In the genomic region with DNA sequence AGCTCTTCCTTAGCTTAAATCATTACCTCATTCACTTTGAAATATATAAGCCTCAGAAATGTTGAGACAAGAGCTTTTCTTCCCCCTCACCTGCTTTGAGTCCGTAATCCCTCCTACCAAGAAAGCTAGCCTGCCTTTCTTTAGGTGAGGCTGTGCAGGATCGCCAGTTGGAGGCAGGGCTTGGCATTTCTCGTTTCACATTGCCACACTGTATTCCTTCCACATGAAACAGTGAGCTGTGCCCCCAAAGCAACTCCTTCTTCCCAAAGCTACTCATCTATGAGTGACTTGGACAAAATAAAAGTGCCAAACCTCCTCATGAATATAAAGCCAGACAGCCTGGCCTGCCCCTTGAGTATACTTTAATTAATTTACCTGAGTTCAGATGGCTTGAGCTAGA, we compare ENCODE assay signal across 22 cellular contexts.
"Had no signal": no experiment of that assay in that cellular context is flagged by ENCODE, and none has a peak within 500 bp of the region (broad histone marks: within the 10 kb centered on the region; RNA-seq: fewer than 3 reads in every experiment).

No MANE protein-coding gene starts in this region.

- H2AFZ ChIP-seq: parathyroid adenoma had no signal

- H3K36me3 Mint-ChIP-seq: naive thymus-derived CD8-positive, alpha-beta T cell; stimulated activated effector memory CD8-positive, alpha-beta T cell treated with anti-CD3 and anti-CD28 coated beads, Interleukin-12 subunit alpha, Interleukin-12 subunit beta, amount 100 ng/mL, for 72 hours had no signal

- H3K9me3 ChIP-seq: colonic mucosa, mucosa of descending colon, psoas muscle, right lobe of liver, testis had no signal

- H3K4me3 ChIP-seq: colonic mucosa, mucosa of descending colon, psoas muscle, right lobe of liver, testis had no signal

- H3K9ac ChIP-seq: parathyroid adenoma had no signal

- H3K9me3 Mint-ChIP-seq: naive thymus-derived CD8-positive, alpha-beta T cell; neural crest cell; stimulated activated effector memory CD8-positive, alpha-beta T cell treated with anti-CD3 and anti-CD28 coated beads, Interleukin-12 subunit alpha, Interleukin-12 subunit beta, amount 100 ng/mL, for 72 hours; stimulated activated naive CD8-positive, alpha-beta T cell treated with anti-CD3 and anti-CD28 coated beads, Interleukin-15, Interleukin-2, amounts not matched to agents 100 ng/mL and 50 ng/mL, for 24 hours; type B pancreatic cell had no signal

- H3K27ac ChIP-seq: colonic mucosa, foreskin keratinocyte, parathyroid adenoma, psoas muscle, right lobe of liver, testis had no signal

- H3K4me1 ChIP-seq: colonic mucosa, foreskin keratinocyte, parathyroid adenoma, right lobe of liver, testis had no signal

- DNase-seq: colonic mucosa; dermis blood vessel endothelial cell; erythroblast; foreskin keratinocyte; head of caudate nucleus; hippocampal formation; left colon; mammary epithelial cell; mucosa of descending colon; naive thymus-derived CD8-positive, alpha-beta T cell; nucleus accumbens; psoas muscle; retina; right lobe of liver; stimulated activated CD4-positive, alpha-beta T cell treated with anti-CD3 and anti-CD28 coated beads, Interleukin-4, amount 100 ng/mL, for 1 hour; stimulated activated CD8-positive, alpha-beta memory T cell treated with anti-CD3 and anti-CD28 coated beads, Interleukin-4, amount 100 ng/mL, for 48 hours; testis had no signal

- H3K79me2 ChIP-seq: parathyroid adenoma had no signal

- H3K36me3 ChIP-seq: colonic mucosa, right lobe of liver had no signal

- H3K27me3 Mint-ChIP-seq: stimulated activated naive CD8-positive, alpha-beta T cell treated with anti-CD3 and anti-CD28 coated beads, Interleukin-15, Interleukin-2, amounts not matched to agents 100 ng/mL and 50 ng/mL, for 24 hours; type B pancreatic cell had no signal

- H3K27me3 ChIP-seq: colonic mucosa, right lobe of liver, testis had no signal

- H3K27ac Mint-ChIP-seq: naive thymus-derived CD8-positive, alpha-beta T cell; stimulated activated effector memory CD8-positive, alpha-beta T cell treated with anti-CD3 and anti-CD28 coated beads, Interleukin-12 subunit alpha, Interleukin-12 subunit beta, amount 100 ng/mL, for 72 hours; stimulated activated naive CD8-positive, alpha-beta T cell treated with anti-CD3 and anti-CD28 coated beads, Interleukin-15, Interleukin-2, amounts not matched to agents 100 ng/mL and 50 ng/mL, for 24 hours; type B pancreatic cell had no signal

- H3K4me3 Mint-ChIP-seq: naive thymus-derived CD8-positive, alpha-beta T cell; neural crest cell; stimulated activated effector memory CD8-positive, alpha-beta T cell treated with anti-CD3 and anti-CD28 coated beads, Interleukin-12 subunit alpha, Interleukin-12 subunit beta, amount 100 ng/mL, for 72 hours; stimulated activated naive CD8-positive, alpha-beta T cell treated with anti-CD3 and anti-CD28 coated beads, Interleukin-15, Interleukin-2, amounts not matched to agents 100 ng/mL and 50 ng/mL, for 24 hours had no signal

- ATAC-seq: foreskin keratinocyte; left colon; mucosa of descending colon; naive thymus-derived CD8-positive, alpha-beta T cell; right lobe of liver; stimulated activated effector memory CD8-positive, alpha-beta T cell treated with anti-CD3 and anti-CD28 coated beads, Interleukin-12 subunit alpha, Interleukin-12 subunit beta, amount 100 ng/mL, for 72 hours had no signal

- H3K4me1 Mint-ChIP-seq: naive thymus-derived CD8-positive, alpha-beta T cell; stimulated activated effector memory CD8-positive, alpha-beta T cell treated with anti-CD3 and anti-CD28 coated beads, Interleukin-12 subunit alpha, Interleukin-12 subunit beta, amount 100 ng/mL, for 72 hours had no signal
